8 cellular contexts compared by ENCODE assay signal in genomic region chr16:66717112-66717675, GRCh38. TPM values are rescaled to one million over a fixed set of nuclear protein-coding genes. Genes with fewer than 3 reads are reported as not detected.
DNase-seq lines count a peak whose midpoint lies in the region; ATAC-seq and TF ChIP-seq lines count a peak whose summit lies in the region.

No MANE protein-coding gene starts in this region.

- no TSS peak for BruUV-seq in mammary epithelial cell (replicated peaks; lab: Mats Ljungman, UMichigan)

- H3K4me3 ChIP-seq in mammary epithelial cell (replicated peaks in 1 of 3; ENCODE audit: insufficient read depth in 1 of 3, low read depth in 2 of 3, low read length in 3 of 3) (no peak overlapping the region), liver (ENCODE audit: low read depth in 1 of 3, low read length in 3 of 3) (no peak overlapping the region)

- DNase-seq in NCI-H748 (lab: John Stamatoyannopoulos, UW; ENCODE audit: unreplicated experiment) (peak; percentile 32), NCI-H748 treated with DMSO at 0.1 percent for 48 hours (lab: John Stamatoyannopoulos, UW) (no peak), NCI-H2227 (lab: John Stamatoyannopoulos, UW; ENCODE audit: unreplicated experiment) (peak; percentile 33), mammary epithelial cell (no peak), NCI-H446 (lab: John Stamatoyannopoulos, UW) (no peak)
- DNase-seq in activated CD4-positive, CD25-positive, alpha-beta regulatory T cell treated with anti-CD3 and anti-CD28 coated beads, Interleukin-2, amount 50 U/mL, for 72 hours: no peak

- CTCF ChIA-PET in mammary epithelial cell (lab: Charles Lee; ENCODE audit: low non-redundant PET): no interaction called here

- intact Hi-C loops in mammary epithelial cell (cut with micrococcal nuclease): no loop called here

- in situ Hi-C loops in mammary epithelial cell (cut with MboI; ENCODE audit: low sequenced_read_pairs in 2 of 2): no loop called here

- H3K9ac ChIP-seq in mammary epithelial cell (ENCODE audit: insufficient read depth, low read length) (no peak overlapping the region), liver (ENCODE audit: low read depth in 1 of 2, low read length in 2 of 2) (no peak overlapping the region)

- dilution Hi-C loops in mammary epithelial cell (cut with HindIII; ENCODE audit: low sequenced_read_pairs): no loop called here

- WGBS in mammary epithelial cell (ENCODE audit: low coverage, missing lambda C conversion rate): 87% methylated on average over 12 of the region's 12 CpGs
- WGBS in liver: 66% methylated on average over 12 of the region's 12 CpGs

- ATAC-seq in GM18861 (IDR thresholded peaks at IDR 0.05; ENCODE audit: unreplicated experiment): no peak

- peak; percentile 23 to 78 for TF ChIP-seq RAD21 in liver (IDR thresholded peaks at IDR 0.05)

- H3K79me2 ChIP-seq in mammary epithelial cell (ENCODE audit: insufficient read depth, low read length): no peaks in the 10 kb centered on the region

- no peaks in the 10 kb centered on the region for H4K20me1 ChIP-seq in mammary epithelial cell (ENCODE audit: insufficient read depth, low read length)

- H3K27ac ChIP-seq in mammary epithelial cell (ENCODE audit: insufficient read depth, low read depth, low read length): peak overlapping the region; percentile 6
- H3K27ac ChIP-seq in liver (ENCODE audit: low read depth in 1 of 2, low read length in 2 of 2): no peak overlapping the region

- H3K36me3 ChIP-seq in mammary epithelial cell (ENCODE audit: insufficient read depth, low read length): peaks cover 3% of the 10 kb centered on the region
- peaks cover 0 to 5% (median 1%) of the 10 kb centered on the region in 4 donors for H3K36me3 ChIP-seq in liver (ENCODE audit: control insufficient read depth in 4 of 4, insufficient read depth in 3 of 4, low read depth in 1 of 4, low read length in 3 of 4)

- H3K27me3 ChIP-seq in mammary epithelial cell (ENCODE audit: insufficient read depth, low read length) (no peaks in the 10 kb centered on the region), liver (ENCODE audit: control insufficient read depth in 4 of 4, insufficient read depth in 4 of 4, low read length in 3 of 4) (no peaks in the 10 kb centered on the region)

- H2AFZ ChIP-seq in mammary epithelial cell (ENCODE audit: low read depth, low read length): no peak overlapping the region

- TF ChIP-seq CTCF in mammary epithelial cell (conservative IDR thresholded peaks at IDR 0.05 in 1 of 2, IDR thresholded peaks at IDR 0.05 in 1 of 2; ENCODE audit: extremely low read depth in 1 of 2, insufficient read depth in 1 of 2, low read depth in 1 of 2, low read length in 2 of 2) (peak in 1 of 2 donors; percentile 20), liver (IDR thresholded peaks at IDR 0.05; ENCODE audit: low read depth, low read length, missing input control) (peak; percentile 40)

- H3K9me3 ChIP-seq in mammary epithelial cell (replicated peaks; ENCODE audit: insufficient read depth, low read length) (no peaks in the 10 kb centered on the region), liver (ENCODE audit: control insufficient read depth in 4 of 4, low read length in 3 of 4) (no peaks in the 10 kb centered on the region)

- H3K4me1 ChIP-seq in mammary epithelial cell (ENCODE audit: insufficient read depth, low read length) (peaks cover 34% of the 10 kb centered on the region), liver (ENCODE audit: control insufficient read depth in 4 of 4, insufficient read depth in 4 of 4, low read length in 3 of 4) (no peaks in the 10 kb centered on the region)

- H3K4me2 ChIP-seq in mammary epithelial cell (ENCODE audit: insufficient read depth, low read depth, low read length): no peak overlapping the region

TF ChIP-seq in liver, 16 proteins besides CTCF, POLR2A, EP300 and RAD21:
- TF ChIP-seq TAF1 (conservative IDR thresholded peaks at IDR 0.05) (no peak), SP1 (IDR thresholded peaks at IDR 0.05) (no peak), ZBTB33 (IDR thresholded peaks at IDR 0.05) (no peak)

RNA-seq across cellular contexts. Expression of gene CMTM4, which starts 20.7 kb away (rescaled TPM):
- 10 to 100 TPM; 24.0 to 81.7 TPM for total RNA-seq in mammary epithelial cell
- polyA plus RNA-seq in mammary epithelial cell: 17.0 TPM
- 61.0 TPM for polyA minus RNA-seq in mammary epithelial cell
- 10 to 100 TPM in 1 of 2 donors, 1 to 10 TPM in 1; 8.1 to 19.7 TPM for total RNA-seq in liver
- 1 to 10 TPM; 2.9 to 4.5 TPM for polyA plus RNA-seq in liver

RNA-seq across cellular contexts. Expression of gene DYNC1LI2, which starts 34.2 kb away (rescaled TPM):
- total RNA-seq in mammary epithelial cell: 100 to 1,000 TPM in 1 of 2 donors, 10 to 100 TPM in 1; 90.8 to 127 TPM
- 55.4 TPM for polyA plus RNA-seq in mammary epithelial cell
- polyA minus RNA-seq in mammary epithelial cell: 70.1 TPM
- total RNA-seq in liver: 100 to 1,000 TPM in 1 of 2 donors, 10 to 100 TPM in 1; 31.7 to 106 TPM
- polyA plus RNA-seq in liver: 10 to 100 TPM; 14.2 to 38.5 TPM

Comparison
In these comparisons a context has a peak if more than half of its experiments do, and no peak if none do; other contexts are left out.
1. DNase-seq: peak in NCI-H748 (single experiment) and NCI-H2227 (single experiment); none in NCI-H748 treated with DMSO at 0.1 percent for 48 hours (single experiment), mammary epithelial cell (single experiment), NCI-H446 (0 of 2) and activated CD4-positive, CD25-positive, alpha-beta regulatory T cell treated with anti-CD3 and anti-CD28 coated beads, Interleukin-2, amount 50 U/mL, for 72 hours (single experiment).